In genomic region chr19:39765091-39766076, GRCh38 we compare ENCODE assay signal across 8 cellular contexts. TPM values are rescaled to one million over a fixed set of nuclear protein-coding genes. Genes with fewer than 3 reads are reported as not detected.
DNase-seq lines count a peak whose midpoint lies in the region; ATAC-seq and TF ChIP-seq lines count a peak whose summit lies in the region.

No MANE protein-coding gene starts in this region.

- intact Hi-C loops in CD14-positive monocyte (cut with micrococcal nuclease) (loop anchor here in 1 of 2 donors (5.0 kb wide), 1 partner anchor 213 kb away; no protein-coding TSS in a partner anchor), MCF 10A (cut with micrococcal nuclease) (loop anchor here (5.0 kb wide), 1 partner anchor 77 kb away; no protein-coding TSS in a partner anchor), left lung (cut with DNase I) (no loop called here)

- H3K4me3 Mint-ChIP-seq in CD14-positive monocyte = no peak overlapping the region
- no peak overlapping the region for H3K4me3 Mint-ChIP-seq in MCF 10A (ENCODE audit: unreplicated experiment)
- H3K4me3 Mint-ChIP-seq in stimulated activated effector memory CD8-positive, alpha-beta T cell treated with anti-CD3 and anti-CD28 coated beads, Interleukin-12 subunit alpha, Interleukin-12 subunit beta, amount 100 ng/mL, for 72 hours = no peak overlapping the region

- H4K20me1 ChIP-seq in GM23248 (ENCODE audit: insufficient read depth) = no peaks in the 10 kb centered on the region

- TF ChIP-seq CTCF in CD14-positive monocyte (IDR thresholded peaks at IDR 0.05) (peak; percentile 81), MCF 10A (IDR thresholded peaks at IDR 0.05; ENCODE audit: unreplicated experiment) (peak; percentile 75), left lung (IDR thresholded peaks at IDR 0.05) (peak; percentile 69 to 72)

- in situ Hi-C loops in GM23248 (cut with MboI) = no loop called here

- H3K9me3 ChIP-seq in GM23248 (ENCODE audit: low read depth) (no peaks in the 10 kb centered on the region), left lung (peaks cover 0 to 8% of the 10 kb centered on the region in 2 donors)

- H3K27me3 Mint-ChIP-seq in CD14-positive monocyte (ENCODE audit: low read depth in 3 of 3) (peaks cover 7 to 20% (median 9%) of the 10 kb centered on the region in 3 donors), MCF 10A (ENCODE audit: insufficient read depth, unreplicated experiment) (peaks cover 24% of the 10 kb centered on the region)

- H3K27ac ChIP-seq in GM23248 (no peak overlapping the region), left lung (no peak overlapping the region)

- DNase-seq in CD14-positive monocyte (ENCODE audit: low spot score) (no peak), GM23248 (peak; percentile 67), RPMI8226 (peak; percentile 50), MCF 10A (ENCODE audit: unreplicated experiment) (peak; percentile 66), left lung (no peak)
- DNase-seq in stimulated activated CD8-positive, alpha-beta memory T cell treated with anti-CD3 and anti-CD28 coated beads, Interleukin-7, amount 100 ng/mL, for 24 hours (ENCODE audit: low read depth) = peak; percentile 15
- no peak for DNase-seq in stimulated activated effector memory CD8-positive, alpha-beta T cell treated with anti-CD3 and anti-CD28 coated beads, Interleukin-12 subunit alpha, Interleukin-12 subunit beta, amount 100 ng/mL, for 72 hours (ENCODE audit: low spot score in 2 of 2)

- H3K27me3 ChIP-seq in GM23248 (replicated peaks; ENCODE audit: insufficient read depth) = no peaks in the 10 kb centered on the region
- H3K27me3 ChIP-seq in left lung = peaks cover 0 to 13% of the 10 kb centered on the region in 2 donors

- no TSS peak for BruUV-seq in MCF 10A (replicated peaks; lab: Mats Ljungman, UMichigan)

- H3K79me2 ChIP-seq in GM23248 (ENCODE audit: insufficient read depth) = no peaks in the 10 kb centered on the region

- H2AFZ ChIP-seq in GM23248 = no peak overlapping the region

- no peak overlapping the region for H3K4me2 ChIP-seq in GM23248 (ENCODE audit: unreplicated experiment)

- peak; percentile 61 for ATAC-seq in left lung
- no peak for ATAC-seq in stimulated activated effector memory CD8-positive, alpha-beta T cell treated with anti-CD3 and anti-CD28 coated beads, Interleukin-12 subunit alpha, Interleukin-12 subunit beta, amount 100 ng/mL, for 72 hours
- ATAC-seq in GM18502 (IDR thresholded peaks at IDR 0.05; ENCODE audit: poor library complexity, unreplicated experiment) = no peak

- no peak overlapping the region for H3K9ac ChIP-seq in GM23248

- WGBS in GM23248 (ENCODE audit: low coverage in 1 of 2, low lambda C conversion rate in 2 of 2, missing lambda C conversion rate in 2 of 2), 2 experiments = 29 to 31% methylated on average over 16 of the region's 16 CpGs

- POLR2A ChIA-PET in MCF 10A (lab: Yijun Ruan, JAX) = no interaction called here

- no peaks in the 10 kb centered on the region for H3K36me3 Mint-ChIP-seq in CD14-positive monocyte
- no peaks in the 10 kb centered on the region for H3K36me3 Mint-ChIP-seq in MCF 10A (ENCODE audit: insufficient read depth, unreplicated experiment)
- no peaks in the 10 kb centered on the region for H3K36me3 Mint-ChIP-seq in stimulated activated effector memory CD8-positive, alpha-beta T cell treated with anti-CD3 and anti-CD28 coated beads, Interleukin-12 subunit alpha, Interleukin-12 subunit beta, amount 100 ng/mL, for 72 hours

- H3K9me3 Mint-ChIP-seq in CD14-positive monocyte (peaks cover 2 to 11% (median 6%) of the 10 kb centered on the region in 7 donors), MCF 10A (ENCODE audit: unreplicated experiment) (no peaks in the 10 kb centered on the region)
- no peaks in the 10 kb centered on the region for H3K9me3 Mint-ChIP-seq in stimulated activated effector memory CD8-positive, alpha-beta T cell treated with anti-CD3 and anti-CD28 coated beads, Interleukin-12 subunit alpha, Interleukin-12 subunit beta, amount 100 ng/mL, for 72 hours

- no peaks in the 10 kb centered on the region for H3K4me1 ChIP-seq in GM23248 (ENCODE audit: insufficient read depth)
- no peaks in the 10 kb centered on the region for H3K4me1 ChIP-seq in left lung

- H3K27ac Mint-ChIP-seq in CD14-positive monocyte (no peak overlapping the region), MCF 10A (ENCODE audit: low read depth, unreplicated experiment) (no peak overlapping the region)
- no peak overlapping the region for H3K27ac Mint-ChIP-seq in stimulated activated effector memory CD8-positive, alpha-beta T cell treated with anti-CD3 and anti-CD28 coated beads, Interleukin-12 subunit alpha, Interleukin-12 subunit beta, amount 100 ng/mL, for 72 hours

- CTCF ChIA-PET in MCF 10A (lab: Yijun Ruan, JAX) = interaction anchor here (0.6 to 2.5 kb wide), 17 partner anchors 10 to 456 kb away, joined by 3 to 11 read pairs (median 4); no protein-coding TSS in a partner anchor

- H3K4me1 Mint-ChIP-seq in CD14-positive monocyte = no peaks in the 10 kb centered on the region
- no peaks in the 10 kb centered on the region for H3K4me1 Mint-ChIP-seq in MCF 10A (ENCODE audit: insufficient read depth, unreplicated experiment)
- H3K4me1 Mint-ChIP-seq in stimulated activated effector memory CD8-positive, alpha-beta T cell treated with anti-CD3 and anti-CD28 coated beads, Interleukin-12 subunit alpha, Interleukin-12 subunit beta, amount 100 ng/mL, for 72 hours = no peaks in the 10 kb centered on the region

- no peaks in the 10 kb centered on the region for H3K9me2 ChIP-seq in GM23248 (ENCODE audit: insufficient read depth)

- H3F3A ChIP-seq in GM23248 (ENCODE audit: insufficient read depth) = no peaks in the 10 kb centered on the region

- H3K4me3 ChIP-seq in GM23248 (no peak overlapping the region), left lung (no peak overlapping the region)

- H3K36me3 ChIP-seq in GM23248 (ENCODE audit: low read depth) = no peaks in the 10 kb centered on the region
- no peaks in the 10 kb centered on the region for H3K36me3 ChIP-seq in left lung

RNA-seq across cellular contexts. Expression of gene LEUTX, which starts 13.3 kb away (rescaled TPM):
- polyA plus RNA-seq in CD14-positive monocyte = not detected
- total RNA-seq in GM23248 (2014; rRNA removed; shearing (Covaris generic)) = not detected in 2 replicates
- polyA plus RNA-seq in GM23248 (2016; fragmentation: Nextera tagmentation; extraction: Ambion mirVana) = not detected in 2 replicates
- total RNA-seq in MCF 10A (2022) = not detected in 2 replicates
- not detected for total RNA-seq in left lung

RNA-seq across cellular contexts. Expression of gene CLC, which starts 27.6 kb away (rescaled TPM):
- polyA plus RNA-seq in CD14-positive monocyte = 1 to 10 TPM in 1 of 2 donors, under 1 TPM in 1; 0.82 to 1.9 TPM
- total RNA-seq in GM23248 (2014; rRNA removed; shearing (Covaris generic)) = not detected in 2 replicates
- not detected in 2 replicates for polyA plus RNA-seq in GM23248 (2016; fragmentation: Nextera tagmentation; extraction: Ambion mirVana)
- not detected in 2 replicates for total RNA-seq in MCF 10A (2022)
- total RNA-seq in left lung = not detected

Comparison
In these comparisons a context has a peak if more than half of its experiments do, and no peak if none do; other contexts are left out.
1. DNase-seq: peak in GM23248 (single experiment), RPMI8226 (single experiment), MCF 10A (single experiment) and stimulated activated CD8-positive, alpha-beta memory T cell treated with anti-CD3 and anti-CD28 coated beads, Interleukin-7, amount 100 ng/mL, for 24 hours (single experiment); none in CD14-positive monocyte (single experiment), left lung (0 of 2) and stimulated activated effector memory CD8-positive, alpha-beta T cell treated with anti-CD3 and anti-CD28 coated beads, Interleukin-12 subunit alpha, Interleukin-12 subunit beta, amount 100 ng/mL, for 72 hours (0 of 2).
2. Peak in every context shown above with its lines, with median percentiles within 50 percentile points of each other: CTCF ChIP-seq.